11 cellular contexts compared by ENCODE assay signal in genomic region chr14:94390372-94391086, GRCh38. TPM values are rescaled to one million over a fixed set of nuclear protein-coding genes. Genes with fewer than 3 reads are reported as not detected.
DNase-seq lines count a peak whose midpoint lies in the region; ATAC-seq and TF ChIP-seq lines count a peak whose summit lies in the region.
"Had no signal": no experiment of that assay in that cellular context is flagged by ENCODE, and none has a peak within 500 bp of the region (broad histone marks: within the 10 kb centered on the region; RNA-seq: fewer than 3 reads in every experiment).

No MANE protein-coding gene starts in this region.

- TF ChIP-seq CTCF in CD4-positive, alpha-beta T cell (IDR thresholded peaks at IDR 0.05): no peak

- H3K36me3 ChIP-seq in mucosa of stomach (ENCODE audit: control insufficient read depth, insufficient read depth, low read length): no peaks in the 10 kb centered on the region

- intact Hi-C loops in CD4-positive, alpha-beta T cell (cut with DNase I, micrococcal nuclease): no loop called here

- H3K4me3 ChIP-seq in mucosa of stomach (ENCODE audit: low read length): no peak overlapping the region

- peak overlapping the region; percentile 91 for H3K27ac Mint-ChIP-seq in CD4-positive, alpha-beta T cell

- peak overlapping the region; percentile 24 for H3K9ac ChIP-seq in mucosa of stomach (ENCODE audit: low read length)

- H3K27ac ChIP-seq in CD4-positive, alpha-beta T cell (ENCODE audit: low read depth, low read length): no peak overlapping the region

- no peaks in the 10 kb centered on the region for H3K36me3 Mint-ChIP-seq in CD4-positive, alpha-beta T cell (ENCODE audit: low read depth)

- CTCF ChIA-PET in CD4-positive, alpha-beta T cell (lab: Charles Lee): no interaction called here

- H3K9me3 Mint-ChIP-seq in CD4-positive, alpha-beta T cell: no peaks in the 10 kb centered on the region

- peak overlapping the region; percentile 27 for H3K4me3 Mint-ChIP-seq in CD4-positive, alpha-beta T cell

- no peaks in the 10 kb centered on the region for H3K27me3 ChIP-seq in CD4-positive, alpha-beta T cell (ENCODE audit: control insufficient read depth, insufficient read depth, low read length)
- no peaks in the 10 kb centered on the region for H3K27me3 ChIP-seq in mucosa of stomach (ENCODE audit: control insufficient read depth, insufficient read depth, low read length)

- POLR2A ChIA-PET in CD4-positive, alpha-beta T cell (lab: Charles Lee): interaction anchor here (0.6 to 1.1 kb wide), 2 partner anchors 45 to 260 kb away, joined by 3 read pairs; no protein-coding TSS in a partner anchor

- no peaks in the 10 kb centered on the region for H3K27me3 Mint-ChIP-seq in CD4-positive, alpha-beta T cell

- H3K4me1 Mint-ChIP-seq in CD4-positive, alpha-beta T cell (ENCODE audit: low read depth): peaks cover 53% of the 10 kb centered on the region

- no peak for DNase-seq in CD4-positive, alpha-beta T cell
- peak; percentile 53 for DNase-seq in NCI-H226
- DNase-seq in ecto neural progenitor cell (ENCODE audit: low spot score): peak; percentile 46
- no peak for DNase-seq in amniotic stem cell (lab: John Stamatoyannopoulos, UW)
- no peak for DNase-seq in NOMO-1 treated with dmso at 0.1 percent for 144 hours (lab: John Stamatoyannopoulos, UW; ENCODE audit: unreplicated experiment)
- DNase-seq in dedifferentiated amniotic fluid mesenchymal stem cell (ENCODE audit: extremely low spot score): no peak
- DNase-seq: DMS79 treated with DMSO at 0.1 percent for 48 hours had no signal

- ATAC-seq in CD4-positive, alpha-beta T cell (ENCODE audit: poor library complexity): no peak
- ATAC-seq in GM18868 (IDR thresholded peaks at IDR 0.05; ENCODE audit: unreplicated experiment): no peak

- H3K4me1 ChIP-seq in mucosa of stomach (ENCODE audit: control insufficient read depth, insufficient read depth, low read length): peaks cover 23% of the 10 kb centered on the region

- no peaks in the 10 kb centered on the region for H3K9me3 ChIP-seq in CD4-positive, alpha-beta T cell (ENCODE audit: control insufficient read depth, low read length)
- H3K9me3 ChIP-seq in mucosa of stomach (ENCODE audit: control insufficient read depth, low read length): no peaks in the 10 kb centered on the region

RNA-seq across cellular contexts. Expression of gene SERPINA1, which starts 2.1 kb away (rescaled TPM):
- total RNA-seq in CD4-positive, alpha-beta T cell: 1 to 10 TPM; 4.3 to 4.7 TPM
- total RNA-seq: fibroblast of villous mesenchyme had no signal

RNA-seq across cellular contexts. Expression of gene SERPINA2, which starts 24.0 kb away (rescaled TPM):
- not detected for total RNA-seq in CD4-positive, alpha-beta T cell
- total RNA-seq: fibroblast of villous mesenchyme, subcutaneous adipose tissue had no signal

Comparison
In these comparisons a context has a peak if more than half of its experiments do, and no peak if none do; other contexts are left out.
1. DNase-seq: peak in NCI-H226 (single experiment) and ecto neural progenitor cell (single experiment); none in CD4-positive, alpha-beta T cell (0 of 10), amniotic stem cell (single experiment), NOMO-1 treated with dmso at 0.1 percent for 144 hours (single experiment) and dedifferentiated amniotic fluid mesenchymal stem cell (single experiment).